ENCODE assay signal across 8 cellular contexts in genomic region chr17:17119533-17119932, GRCh38.
DNase-seq lines count a peak whose midpoint lies in the region; ATAC-seq, FAIRE-seq and TF ChIP-seq lines count a peak whose summit lies in the region.

No MANE protein-coding gene starts in this region.

- no peak overlapping the region for H3K9ac ChIP-seq in astrocyte (ENCODE audit: low read length)

- no peak for FAIRE-seq in astrocyte (lab: Jason Lieb, UNC)

- in situ Hi-C loops in G401 (cut with HindIII; ENCODE audit: low sequenced_read_pairs): no loop called here

- peak overlapping the region; percentile 51 for H3K27ac ChIP-seq in CD4-positive, alpha-beta T cell (ENCODE audit: low read depth, low read length)
- no peak overlapping the region for H3K27ac ChIP-seq in astrocyte (ENCODE audit: low read depth, low read length)

- peak overlapping the region; percentile 92 for H3K27ac Mint-ChIP-seq in CD4-positive, alpha-beta T cell
- no peak overlapping the region for H3K27ac Mint-ChIP-seq in astrocyte (ENCODE audit: unreplicated experiment)

- H2AFZ ChIP-seq in astrocyte (ENCODE audit: low read depth, low read length): no peak overlapping the region

- H4K20me1 ChIP-seq in astrocyte (ENCODE audit: insufficient read depth, low read length): peaks cover 97% of the 10 kb centered on the region

- POLR2A ChIA-PET in CD4-positive, alpha-beta T cell (lab: Charles Lee): interaction anchor here (0.7 to 1.5 kb wide), 7 partner anchors 22 to 118 kb away, joined by 3 to 5 read pairs (median 3); partner anchors contain the start of genes FLCN and MPRIP

- intact Hi-C loops in CD4-positive, alpha-beta T cell (cut with DNase I, micrococcal nuclease): loop anchor here in 1 of 2 experiments (5.0 kb wide), 1 partner anchor 37 kb away; no protein-coding TSS in a partner anchor
- intact Hi-C loops in mucosa of descending colon (cut with DNase I, micrococcal nuclease): no loop called here

- H3K27me3 ChIP-seq in CD4-positive, alpha-beta T cell (ENCODE audit: control insufficient read depth, insufficient read depth, low read length): no peaks in the 10 kb centered on the region
- no peaks in the 10 kb centered on the region for H3K27me3 ChIP-seq in astrocyte (ENCODE audit: insufficient read depth, low read length)

- H3K4me1 ChIP-seq in astrocyte (ENCODE audit: insufficient read depth, low read length): peaks cover 23% of the 10 kb centered on the region
- H3K4me1 ChIP-seq in mucosa of descending colon (ENCODE audit: low read depth): peaks cover 47% of the 10 kb centered on the region

- H3K36me3 ChIP-seq in astrocyte (ENCODE audit: insufficient read depth, low read length) (no peaks in the 10 kb centered on the region), mucosa of descending colon (ENCODE audit: low read depth) (no peaks in the 10 kb centered on the region)

- H3K9me3 ChIP-seq in CD4-positive, alpha-beta T cell (ENCODE audit: control insufficient read depth, low read length): no peaks in the 10 kb centered on the region
- no peaks in the 10 kb centered on the region for H3K9me3 ChIP-seq in astrocyte (ENCODE audit: insufficient read depth, low read depth, low read length)
- no peaks in the 10 kb centered on the region for H3K9me3 ChIP-seq in mucosa of descending colon

- H3K4me3 ChIP-seq in astrocyte (ENCODE audit: insufficient read depth, low read depth, low read length): no peak overlapping the region
- H3K4me3 ChIP-seq in mucosa of descending colon: no peak overlapping the region

- CTCF ChIA-PET in CD4-positive, alpha-beta T cell (lab: Charles Lee): interaction anchor here (1.4 to 2.2 kb wide), 2 partner anchors 10 to 22 kb away, joined by 3 to 8 read pairs; no protein-coding TSS in a partner anchor

- no peaks in the 10 kb centered on the region for H3K36me3 Mint-ChIP-seq in CD4-positive, alpha-beta T cell (ENCODE audit: low read depth)
- H3K36me3 Mint-ChIP-seq in astrocyte (ENCODE audit: low read depth, unreplicated experiment): no peaks in the 10 kb centered on the region

- H3K79me2 ChIP-seq in astrocyte (ENCODE audit: insufficient read depth, low read length): peaks cover 98% of the 10 kb centered on the region

- peak overlapping the region; percentile 64 for H3K4me3 Mint-ChIP-seq in CD4-positive, alpha-beta T cell
- no peak overlapping the region for H3K4me3 Mint-ChIP-seq in astrocyte (ENCODE audit: unreplicated experiment)

- no peaks in the 10 kb centered on the region for H3K9me3 Mint-ChIP-seq in CD4-positive, alpha-beta T cell
- no peaks in the 10 kb centered on the region for H3K9me3 Mint-ChIP-seq in astrocyte (ENCODE audit: unreplicated experiment)

- peak; percentile 94 for ATAC-seq in CD4-positive, alpha-beta T cell (ENCODE audit: poor library complexity)
- ATAC-seq in mucosa of descending colon: peak; percentile 83
- no peak for ATAC-seq in GM19467 (IDR thresholded peaks at IDR 0.05; ENCODE audit: unreplicated experiment)

- H3K4me2 ChIP-seq in astrocyte (ENCODE audit: low read length): peak overlapping the region; percentile 33

- TF ChIP-seq CTCF in CD4-positive, alpha-beta T cell (IDR thresholded peaks at IDR 0.05): no peak
- no peak for TF ChIP-seq CTCF in astrocyte (IDR thresholded peaks at IDR 0.05; ENCODE audit: insufficient read depth, low read depth, low read length)
- TF ChIP-seq CTCF in mucosa of descending colon (IDR thresholded peaks at IDR 0.05): no peak

- peaks cover 88% of the 10 kb centered on the region for H3K4me1 Mint-ChIP-seq in CD4-positive, alpha-beta T cell (ENCODE audit: low read depth)
- H3K4me1 Mint-ChIP-seq in astrocyte (ENCODE audit: low read depth, unreplicated experiment): peaks cover 26% of the 10 kb centered on the region

- no peaks in the 10 kb centered on the region for H3K27me3 Mint-ChIP-seq in CD4-positive, alpha-beta T cell
- H3K27me3 Mint-ChIP-seq in astrocyte (ENCODE audit: low read depth, unreplicated experiment): no peaks in the 10 kb centered on the region

- peak; percentile 29 to 68 (median 50) for DNase-seq in CD4-positive, alpha-beta T cell
- peak; percentile 31 for DNase-seq in T follicular helper cell (ENCODE audit: low read depth)
- peak; percentile 40 for DNase-seq in astrocyte (ENCODE audit: low read depth)
- peak; percentile 69 to 75 (median 70) for DNase-seq in mucosa of descending colon
- DNase-seq in stromal cell of bone marrow (ENCODE audit: low read depth): peak; percentile 50
- DNase-seq in G401 (ENCODE audit: low spot score): no peak
- no peak for DNase-seq in DMS79 treated with DMSO at 0.1 percent for 48 hours (lab: John Stamatoyannopoulos, UW)

Comparison
In these comparisons a context has a peak if more than half of its experiments do, and no peak if none do; other contexts are left out.
1. DNase-seq: peak in CD4-positive, alpha-beta T cell (10 of 10), T follicular helper cell (single experiment), astrocyte (single experiment), mucosa of descending colon (3 of 3) and stromal cell of bone marrow (single experiment); none in G401 (single experiment) and DMS79 treated with DMSO at 0.1 percent for 48 hours (single experiment).